In the genomic region with DNA sequence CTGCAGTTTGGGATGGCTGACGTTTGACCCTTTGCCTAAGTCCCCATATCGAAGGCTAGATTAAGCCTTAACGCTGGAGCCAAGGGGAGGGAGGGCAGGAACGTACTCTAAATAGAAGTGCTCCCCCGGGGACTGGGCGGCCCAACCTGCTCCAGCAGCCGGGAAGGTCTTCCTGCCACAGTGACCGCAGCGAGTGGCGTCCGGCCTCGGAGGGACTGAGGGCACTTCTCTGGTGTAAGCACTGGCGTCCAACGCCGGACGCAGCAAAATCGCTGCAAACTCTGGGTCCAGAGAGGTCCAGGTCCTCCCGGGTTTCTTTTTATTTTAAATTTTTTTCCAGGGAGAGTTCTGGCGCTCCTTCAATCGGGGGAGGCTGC, we compare ENCODE assay signal across 8 cellular contexts. TPM values are rescaled to one million over a fixed set of nuclear protein-coding genes. Genes with fewer than 3 reads are reported as not detected.
DNase-seq lines count a peak whose midpoint lies in the region; ATAC-seq, FAIRE-seq and TF ChIP-seq lines count a peak whose summit lies in the region.

No MANE protein-coding gene starts in this region.

- H3K27ac ChIP-seq in CD8-positive, alpha-beta T cell (ENCODE audit: low read depth, low read length): no peak overlapping the region
- H3K27ac ChIP-seq in GM23248: no peak overlapping the region
- H3K27ac ChIP-seq in muscle layer of duodenum (ENCODE audit: low read length): peak overlapping the region; percentile 4
- peak overlapping the region in 1 of 2 donors; percentile 4 for H3K27ac ChIP-seq in small intestine (ENCODE audit: low read depth in 1 of 2, low read length in 1 of 2)

- H3K4me2 ChIP-seq in GM23248 (ENCODE audit: unreplicated experiment): peak overlapping the region; percentile 98

- H3K36me3 ChIP-seq in CD8-positive, alpha-beta T cell (ENCODE audit: insufficient read depth, low read length): no peaks in the 10 kb centered on the region
- no peaks in the 10 kb centered on the region for H3K36me3 ChIP-seq in GM23248 (ENCODE audit: low read depth)
- H3K36me3 ChIP-seq in muscle layer of duodenum (ENCODE audit: control insufficient read depth in 1 of 2, insufficient read depth in 2 of 2, low read length in 2 of 2): no peaks in the 10 kb centered on the region
- no peaks in the 10 kb centered on the region for H3K36me3 ChIP-seq in small intestine (ENCODE audit: control insufficient read depth in 2 of 2, insufficient read depth in 2 of 2, low read length in 2 of 2)

- peaks cover 27% of the 10 kb centered on the region for H3F3A ChIP-seq in GM23248 (ENCODE audit: insufficient read depth)

- H3K4me1 Mint-ChIP-seq in CD8-positive, alpha-beta T cell (ENCODE audit: low read depth): peaks cover 16% of the 10 kb centered on the region

- intact Hi-C loops in CD8-positive, alpha-beta T cell (cut with DNase I, micrococcal nuclease): loop anchor here (1.0 kb wide), 4 partner anchors 28 to 359 kb away; partner anchors contain the start of genes RPS6 (in 2 of the 2), DENND4C (in 1 of the 2) and RRAGA (in 1 of the 2)

- FAIRE-seq in small intestine (lab: Jason Lieb, UNC): no peak

- H2AFZ ChIP-seq in GM23248: peak overlapping the region; percentile 89

- H3K27ac Mint-ChIP-seq in CD8-positive, alpha-beta T cell: no peak overlapping the region

- WGBS in GM23248 (ENCODE audit: low coverage in 1 of 2, low lambda C conversion rate in 2 of 2, missing lambda C conversion rate in 2 of 2), 2 experiments: 7% methylated on average over 20 of the region's 20 CpGs
- WGBS in small intestine, 3 donors: 8 to 16% (median 15%) methylated on average over 20 of the region's 20 CpGs

- H3K4me3 ChIP-seq in CD8-positive, alpha-beta T cell (ENCODE audit: low read depth, low read length): peak overlapping the region; percentile 86
- H3K4me3 ChIP-seq in GM23248 (peak overlapping the region; percentile 91), muscle layer of duodenum (ENCODE audit: low read depth in 1 of 2, low read length in 2 of 2) (peak overlapping the region; percentile 72 to 91), small intestine (ENCODE audit: low read depth in 1 of 2, low read length in 2 of 2) (peak overlapping the region in 1 of 2 donors; percentile 81)

- no peaks in the 10 kb centered on the region for H3K9me3 ChIP-seq in CD8-positive, alpha-beta T cell (ENCODE audit: low read length)
- H3K9me3 ChIP-seq in GM23248 (ENCODE audit: low read depth) (no peaks in the 10 kb centered on the region), muscle layer of duodenum (ENCODE audit: control insufficient read depth in 1 of 2, low read length in 2 of 2) (peaks cover 0 to 5% of the 10 kb centered on the region in 2 donors), small intestine (ENCODE audit: control insufficient read depth, low read depth) (no peaks in the 10 kb centered on the region)

- POLR2A ChIA-PET in CD8-positive, alpha-beta T cell (lab: Charles Lee): interaction anchor here (1.4 kb wide), 1 partner anchor 28 kb away, joined by 17 read pairs; the partner anchor contains the start of gene RPS6

- H3K9me3 Mint-ChIP-seq in CD8-positive, alpha-beta T cell: no peaks in the 10 kb centered on the region

- no peak for ATAC-seq in CD8-positive, alpha-beta T cell

- H4K20me1 ChIP-seq in GM23248 (ENCODE audit: insufficient read depth): no peaks in the 10 kb centered on the region

- in situ Hi-C loops in GM23248 (cut with MboI): no loop called here

- H3K79me2 ChIP-seq in GM23248 (ENCODE audit: insufficient read depth): no peaks in the 10 kb centered on the region

- H3K36me3 Mint-ChIP-seq in CD8-positive, alpha-beta T cell: peaks cover 4% of the 10 kb centered on the region

- CTCF ChIA-PET in CD8-positive, alpha-beta T cell (lab: Charles Lee): no interaction called here

- no peak for TF ChIP-seq CTCF in CD8-positive, alpha-beta T cell (IDR thresholded peaks at IDR 0.05)

- peaks cover 14% of the 10 kb centered on the region for H3K4me1 ChIP-seq in CD8-positive, alpha-beta T cell (ENCODE audit: insufficient read depth, low read length)
- H3K4me1 ChIP-seq in GM23248 (ENCODE audit: insufficient read depth) (peaks cover 23% of the 10 kb centered on the region), muscle layer of duodenum (ENCODE audit: control insufficient read depth in 1 of 2, insufficient read depth in 2 of 2, low read length in 2 of 2) (peaks cover 0 to 6% of the 10 kb centered on the region in 2 donors), small intestine (ENCODE audit: control insufficient read depth in 2 of 2, insufficient read depth in 1 of 2, low read depth in 1 of 2, low read length in 1 of 2) (no peaks in the 10 kb centered on the region)

- no peaks in the 10 kb centered on the region for H3K27me3 ChIP-seq in CD8-positive, alpha-beta T cell (ENCODE audit: insufficient read depth, low read length)
- H3K27me3 ChIP-seq in GM23248 (replicated peaks; ENCODE audit: insufficient read depth) (no peaks in the 10 kb centered on the region), muscle layer of duodenum (ENCODE audit: low read depth, low read length) (no peaks in the 10 kb centered on the region), small intestine (ENCODE audit: control insufficient read depth in 2 of 2, insufficient read depth in 2 of 2, low read length in 2 of 2) (no peaks in the 10 kb centered on the region)

- H3K9ac ChIP-seq in GM23248: peak overlapping the region; percentile 61

- DNase-seq in CD8-positive, alpha-beta T cell: peak in 2 of 7 experiments; percentile 9 to 51
- DNase-seq in GM23248 (no peak), RPMI7951 (ENCODE audit: low read depth) (peak; percentile 58), EL (no peak), HPDE6-E6E7 (ENCODE audit: extremely low spot score) (no peak), small intestine (no peak)
- peak; percentile 23 for DNase-seq in effector CD8-positive, alpha-beta T cell (lab: John Stamatoyannopoulos, UW)

- H3K27me3 Mint-ChIP-seq in CD8-positive, alpha-beta T cell (ENCODE audit: low read depth): no peaks in the 10 kb centered on the region

- H3K4me3 Mint-ChIP-seq in CD8-positive, alpha-beta T cell: peak overlapping the region; percentile 93

- no peaks in the 10 kb centered on the region for H3K9me2 ChIP-seq in GM23248 (ENCODE audit: insufficient read depth)

RNA-seq across cellular contexts. Expression of gene ACER2, which starts 0.5 kb away (rescaled TPM):
- 1 to 10 TPM in 1 of 2 experiments, under 1 TPM in 1; 0.62 to 1.2 TPM for total RNA-seq in CD8-positive, alpha-beta T cell
- 0.76 and 3.7 TPM in 2 replicates for total RNA-seq in GM23248 (2014; rRNA removed; shearing (Covaris generic))
- polyA plus RNA-seq in GM23248 (2016; fragmentation: Nextera tagmentation; extraction: Ambion mirVana): 0.30 and 0.48 TPM in 2 replicates
- 1.5 and 2.3 TPM in 2 replicates for total RNA-seq in RPMI7951 (2014; rRNA removed; shearing (Covaris generic))
- polyA plus RNA-seq in small intestine: 1 to 10 TPM in 2 of 3 donors, under 1 TPM in 1; 0.45 to 1.1 (median 1.1) TPM

RNA-seq across cellular contexts. Expression of gene RPS6, which starts 28.3 kb away (rescaled TPM):
- 1,000 to 10,000 TPM; 4,631 to 4,695 TPM for total RNA-seq in CD8-positive, alpha-beta T cell
- 857 and 958 TPM in 2 replicates for total RNA-seq in GM23248 (2014; rRNA removed; shearing (Covaris generic))
- polyA plus RNA-seq in GM23248 (2016; fragmentation: Nextera tagmentation; extraction: Ambion mirVana): 986 and 991 TPM in 2 replicates
- total RNA-seq in RPMI7951 (2014; rRNA removed; shearing (Covaris generic)): 1,145 and 1,315 TPM in 2 replicates
- 1,000 to 10,000 TPM; 1,868 to 4,030 (median 3,204) TPM for polyA plus RNA-seq in small intestine

Comparison
In these comparisons a context has a peak if more than half of its experiments do, and no peak if none do; other contexts are left out.
1. DNase-seq: peak in RPMI7951 (single experiment) and effector CD8-positive, alpha-beta T cell (single experiment); none in GM23248 (single experiment), EL (single experiment), HPDE6-E6E7 (single experiment) and small intestine (single experiment).